In the genomic region with DNA sequence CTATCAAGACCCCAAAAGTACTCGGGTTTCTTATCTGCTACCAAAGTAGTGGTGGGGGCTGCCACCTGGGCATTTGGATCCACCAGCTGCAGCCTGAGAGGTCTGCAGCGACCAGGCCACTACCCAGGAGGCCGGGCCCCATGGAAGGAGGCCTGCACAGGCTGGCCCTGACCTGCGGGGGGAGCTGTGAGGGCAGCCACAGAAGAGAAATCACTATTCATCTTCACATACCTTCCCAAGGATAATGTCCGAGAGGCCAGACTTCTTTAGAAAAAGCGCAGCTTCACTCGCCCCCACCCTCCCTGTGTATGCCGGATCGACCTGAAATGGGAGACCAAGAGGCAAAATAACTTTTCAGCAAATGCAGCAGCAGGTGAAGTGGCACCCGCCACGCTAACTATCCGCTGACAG, we compare ENCODE assay signal across 9 cellular contexts. TPM values are rescaled to one million over a fixed set of nuclear protein-coding genes. Genes with fewer than 3 reads are reported as not detected.
DNase-seq lines count a peak whose midpoint lies in the region; ATAC-seq, FAIRE-seq and TF ChIP-seq lines count a peak whose summit lies in the region.
"Had no signal": no experiment of that assay in that cellular context is flagged by ENCODE, and none has a peak within 500 bp of the region (broad histone marks: within the 10 kb centered on the region; RNA-seq: fewer than 3 reads in every experiment).

No MANE protein-coding gene starts in this region.

- H3F3A ChIP-seq in SU-DHL-6 (ENCODE audit: insufficient read depth): peaks cover 83% of the 10 kb centered on the region

- H3K79me2 ChIP-seq in SU-DHL-6 (ENCODE audit: insufficient read depth, low read length): peaks cover 28% of the 10 kb centered on the region

- H3K36me3 ChIP-seq in SU-DHL-6 (ENCODE audit: low read length): peaks cover 10% of the 10 kb centered on the region; the same call in 1 of the 2 replicates
- peaks cover 0 to 51% (median 6%) of the 10 kb centered on the region in 9 donors for H3K36me3 ChIP-seq in heart right ventricle
- H3K36me3 ChIP-seq in transverse colon: peaks cover 0 to 5% (median 0%) of the 10 kb centered on the region in 4 donors

- WGBS in heart right ventricle, 2 donors: 72 to 79% methylated on average over 12 of the region's 12 CpGs
- WGBS in transverse colon (ENCODE audit: low coverage in 1 of 2), 2 donors: 73 to 90% methylated on average over 2 to 12 of the region's 12 CpGs

- peak overlapping the region; percentile 68 for H3K4me2 ChIP-seq in SU-DHL-6 (ENCODE audit: low read depth, low read length, poor library complexity, severe bottlenecking)

- in situ Hi-C loops in transverse colon (cut with MboI; ENCODE audit: low pct_ligation_motif_present in 1 of 4, low pct_unique_long_range_greater_than_20kb in 1 of 4, low sequenced_read_pairs in 3 of 4): no loop called here

- H3K9ac ChIP-seq in SU-DHL-6 (ENCODE audit: low read length): peak overlapping the region; percentile 56

- TF ChIP-seq POLR2A in transverse colon (IDR thresholded peaks at IDR 0.05): no peak

- TF ChIP-seq CTCF in SU-DHL-6 (IDR thresholded peaks at IDR 0.05; ENCODE audit: insufficient read depth, low read length, poor library complexity, severe bottlenecking) (peak; percentile 78), heart right ventricle (IDR thresholded peaks at IDR 0.05) (peak in 8 of 9 donors; percentile 6 to 58 (median 46)), transverse colon (IDR thresholded peaks at IDR 0.05) (peak; percentile 33 to 48 (median 39))

- no peak for TF ChIP-seq EP300 in transverse colon (IDR thresholded peaks at IDR 0.05; ENCODE audit: low read depth)

- no peak for FAIRE-seq in RCC 7860 (lab: Jason Lieb, UNC)

- H3K4me3 ChIP-seq in SU-DHL-6 (ENCODE audit: insufficient read depth, low read length, poor library complexity, severe bottlenecking) (peak overlapping the region; percentile 13), heart right ventricle (no peak overlapping the region), transverse colon (no peak overlapping the region)

- DNase-seq in stimulated activated CD4-positive, alpha-beta T cell treated with anti-CD3 and anti-CD28 coated beads, Interleukin-2, amount 100 ng/mL, for 24 hours: peak; percentile 26 to 32
- no peak for DNase-seq in stimulated activated CD4-positive, alpha-beta T cell treated with anti-CD3 and anti-CD28 coated beads, Interleukin-4, amount 100 ng/mL, for 4 hours
- DNase-seq in heart right ventricle: no peak
- no peak for DNase-seq in transverse colon
- no peak for DNase-seq in HT-29 (ENCODE audit: low spot score)
- DNase-seq in RCC 7860 (ENCODE audit: low spot score): no peak

- H3K27me3 ChIP-seq in SU-DHL-6 (ENCODE audit: low read length): no peaks in the 10 kb centered on the region
- H3K27me3 ChIP-seq in heart right ventricle: no peaks in the 10 kb centered on the region
- H3K27me3 ChIP-seq in transverse colon: no peaks in the 10 kb centered on the region

- H3K9me2 ChIP-seq in SU-DHL-6 (replicated peaks; ENCODE audit: insufficient read depth, low read length): no peaks in the 10 kb centered on the region

- no peak overlapping the region for H2AFZ ChIP-seq in SU-DHL-6 (ENCODE audit: low read depth, low read length, severe bottlenecking)

- no peaks in the 10 kb centered on the region for H3K9me3 ChIP-seq in SU-DHL-6 (ENCODE audit: insufficient read depth, low read length)
- no peaks in the 10 kb centered on the region for H3K9me3 ChIP-seq in heart right ventricle
- no peaks in the 10 kb centered on the region for H3K9me3 ChIP-seq in transverse colon

- intact Hi-C loops in heart right ventricle (cut with DNase I): no loop called here
- intact Hi-C loops in transverse colon (cut with DNase I; ENCODE audit: low total_unique reads): no loop called here

- peak in 4 of 8 donors; percentile 27 to 59 (median 46) for ATAC-seq in heart right ventricle
- ATAC-seq in HG02610 (IDR thresholded peaks at IDR 0.05; ENCODE audit: unreplicated experiment): no peak

- no peaks in the 10 kb centered on the region for H4K20me1 ChIP-seq in SU-DHL-6 (ENCODE audit: low read depth, low read length)

- peak overlapping the region; percentile 98 for H3K27ac ChIP-seq in SU-DHL-6 (ENCODE audit: low read depth, low read length)
- H3K27ac ChIP-seq in heart right ventricle: peak overlapping the region in 7 of 10 donors; percentile 25 to 89 (median 62)
- peak overlapping the region in 1 of 4 donors; percentile 73 for H3K27ac ChIP-seq in transverse colon

- peaks cover 20 to 92% (median 64%) of the 10 kb centered on the region in 9 donors for H3K4me1 ChIP-seq in heart right ventricle
- peaks cover 18 to 47% (median 22%) of the 10 kb centered on the region in 4 donors for H3K4me1 ChIP-seq in transverse colon

RNA-seq across cellular contexts. Expression of a gene that starts 30.1 kb away (rescaled TPM):
- total RNA-seq in heart right ventricle: 10 to 100 TPM; 46.9 to 70.1 (median 57.4) TPM
- 10 to 100 TPM; 41.3 to 79.7 TPM for polyA plus RNA-seq in heart right ventricle
- total RNA-seq in transverse colon: 10 to 100 TPM; 25.0 to 54.2 (median 38.0) TPM
- 5.0 and 10.4 TPM in 2 replicates for total RNA-seq in HT-29 (2014; rRNA removed; shearing (Covaris generic))

RNA-seq across cellular contexts. Expression of a gene that starts 54.3 kb away (rescaled TPM):
- total RNA-seq in heart right ventricle: under 1 TPM in 1 of 10 donors, not detected in 9; 0.22 TPM
- polyA plus RNA-seq in heart right ventricle: not detected
- total RNA-seq in transverse colon: not detected
- total RNA-seq in HT-29 (2014; rRNA removed; shearing (Covaris generic)): 0.05 and 0.20 TPM in 2 replicates
- total RNA-seq: activated naive CD4-positive, alpha-beta T cell treated with anti-CD3 and anti-CD28 coated beads, Interleukin-2, amount 50 U/mL, for 72 hours had no signal

RNA-seq across cellular contexts. Expression of a gene that starts 54.5 kb away (rescaled TPM):
- total RNA-seq in heart right ventricle (1 to 10 TPM; 1.6 to 3.5 (median 2.9) TPM), transverse colon (1 to 10 TPM in 2 of 4 donors, under 1 TPM in 2; 0.20 to 6.7 (median 1.6) TPM)
- polyA plus RNA-seq in heart right ventricle: 1 to 10 TPM; 3.0 to 4.1 TPM
- 0.81 and 4.5 TPM in 2 replicates for total RNA-seq in HT-29 (2014; rRNA removed; shearing (Covaris generic))

Comparison
In these comparisons a context has a peak if more than half of its experiments do, and no peak if none do; other contexts are left out.
1. DNase-seq: peak in stimulated activated CD4-positive, alpha-beta T cell treated with anti-CD3 and anti-CD28 coated beads, Interleukin-2, amount 100 ng/mL, for 24 hours (2 of 2); none in stimulated activated CD4-positive, alpha-beta T cell treated with anti-CD3 and anti-CD28 coated beads, Interleukin-4, amount 100 ng/mL, for 4 hours (0 of 2), heart right ventricle (0 of 2), transverse colon (single experiment), HT-29 (single experiment) and RCC 7860 (single experiment).
2. Peak in every context shown above with its lines, with median percentiles within 50 percentile points of each other: CTCF ChIP-seq.